Comparison of ENCODE assay signal across 1 cellular context in genomic region chr11:93512073-93512475, GRCh38.
A peak's percentile ranks its signal among the peaks of the same experiment; 100 is the strongest.
TF ChIP-seq lines count a peak whose summit lies in the region.

No MANE protein-coding gene starts in this region.

TF ChIP-seq in HepG2, 621 proteins besides CTCF, POLR2A, EP300 and RAD21 (continued from another document):
- TF ChIP-seq CREB1 (IDR thresholded peaks at IDR 0.05) = 0 out of 2 replicates have a peak, but pooled peaks have one; percentile 13
- no peak for TF ChIP-seq CREB1 (CRISPR knock-in tag; IDR thresholded peaks at IDR 0.05)
